ENCODE assay signal across 9 cellular contexts in the genomic region with DNA sequence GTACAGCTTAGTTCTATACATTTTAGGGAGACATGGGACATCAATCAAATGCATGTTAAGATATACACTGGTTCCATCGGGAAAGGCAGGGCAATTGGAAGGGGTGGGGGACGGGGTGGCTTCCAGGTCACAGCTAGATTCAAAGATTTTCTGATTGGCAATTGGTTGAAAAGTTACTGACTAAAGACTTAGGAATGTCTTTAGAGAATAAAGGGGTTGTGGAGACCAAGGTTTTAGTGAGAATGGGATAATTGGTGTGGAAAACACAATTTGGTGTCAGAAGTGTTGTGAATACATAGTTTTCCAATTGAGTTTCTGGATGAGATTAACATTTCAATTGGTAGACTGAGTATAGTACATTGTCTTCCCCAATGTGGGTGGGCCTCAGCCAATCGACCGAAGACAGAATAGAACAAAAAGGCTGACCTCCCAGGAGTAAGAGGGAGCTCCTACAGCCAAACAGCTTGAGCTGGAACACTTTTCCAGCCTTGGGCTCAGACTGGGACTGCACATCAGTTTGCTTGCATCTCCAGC. TPM values are rescaled to one million over a fixed set of nuclear protein-coding genes. Genes with fewer than 3 reads are reported as not detected.
DNase-seq lines count a peak whose midpoint lies in the region; ATAC-seq and TF ChIP-seq lines count a peak whose summit lies in the region.
"Had no signal": no experiment of that assay in that cellular context is flagged by ENCODE, and none has a peak within 500 bp of the region (broad histone marks: within the 10 kb centered on the region; RNA-seq: fewer than 3 reads in every experiment).

No MANE protein-coding gene starts in this region.

- DNase-seq in activated CD4-positive, alpha-beta T cell treated with anti-CD3 and anti-CD28 coated beads, Interleukin-2, amount 10 ng/mL, durations not matched to agents 7 days and 5 days, result no peak
- no peak for DNase-seq in activated CD4-positive, alpha-beta T cell treated with anti-CD3 and anti-CD28 coated beads for 4 hours
- no peak for DNase-seq in activated CD8-positive, alpha-beta T cell treated with anti-CD3 and anti-CD28 coated beads for 36 hours
- DNase-seq in occipital lobe (lab: John Stamatoyannopoulos, UW) (no peak), GM10266 (ENCODE audit: extremely low spot score) (no peak), left lung (no peak)

- no peak for TF ChIP-seq CTCF in activated CD8-positive, alpha-beta T cell treated with anti-CD3 and anti-CD28 coated beads for 36 hours (IDR thresholded peaks at IDR 0.05)
- no peak for TF ChIP-seq CTCF in GM10266 (IDR thresholded peaks at IDR 0.05; ENCODE audit: control insufficient read depth, insufficient read depth, low read depth, missing control alignments)
- TF ChIP-seq CTCF in left lung (IDR thresholded peaks at IDR 0.05), result no peak

- H3K36me3 ChIP-seq in iPS-20b (ENCODE audit: insufficient read depth, low read depth, low read length), result peaks cover 9% of the 10 kb centered on the region; the same call in 1 of the 2 replicates
- H3K36me3 ChIP-seq in skeletal muscle tissue (ENCODE audit: control insufficient read depth in 3 of 3, insufficient read depth in 3 of 3, low read length in 3 of 3), result no peaks in the 10 kb centered on the region
- H3K36me3 ChIP-seq in left lung, result peaks cover 0 to 8% of the 10 kb centered on the region in 2 donors

- H3K27ac Mint-ChIP-seq in activated CD4-positive, alpha-beta T cell treated with anti-CD3 and anti-CD28 coated beads, Interleukin-2, amount 10 ng/mL, durations not matched to agents 7 days and 5 days, result no peak overlapping the region
- no peak overlapping the region for H3K27ac Mint-ChIP-seq in activated CD8-positive, alpha-beta T cell treated with anti-CD3 and anti-CD28 coated beads for 36 hours

- H3K9me3 ChIP-seq in iPS-20b (ENCODE audit: insufficient read depth, low read depth, low read length) (no peaks in the 10 kb centered on the region; the same call in 1 of the 2 replicates), skeletal muscle tissue (ENCODE audit: control insufficient read depth in 3 of 3, low read length in 3 of 3) (no peaks in the 10 kb centered on the region), left lung (no peaks in the 10 kb centered on the region)

- peaks cover 13% of the 10 kb centered on the region for H3K4me1 Mint-ChIP-seq in activated CD4-positive, alpha-beta T cell treated with anti-CD3 and anti-CD28 coated beads, Interleukin-2, amount 10 ng/mL, durations not matched to agents 7 days and 5 days
- H3K4me1 Mint-ChIP-seq in activated CD8-positive, alpha-beta T cell treated with anti-CD3 and anti-CD28 coated beads for 36 hours (ENCODE audit: low read depth), result peaks cover 8% of the 10 kb centered on the region

- H3K27me3 Mint-ChIP-seq in activated CD4-positive, alpha-beta T cell treated with anti-CD3 and anti-CD28 coated beads, Interleukin-2, amount 10 ng/mL, durations not matched to agents 7 days and 5 days, result peaks cover 27% of the 10 kb centered on the region
- H3K27me3 Mint-ChIP-seq in activated CD8-positive, alpha-beta T cell treated with anti-CD3 and anti-CD28 coated beads for 36 hours, result peaks cover 32% of the 10 kb centered on the region

- no peak for ATAC-seq in activated CD8-positive, alpha-beta T cell treated with anti-CD3 and anti-CD28 coated beads for 36 hours
- ATAC-seq in left lung, result no peak

- POLR2A ChIA-PET in activated CD4-positive, alpha-beta T cell treated with anti-CD3 and anti-CD28 coated beads, Interleukin-2, amount 10 ng/mL, durations not matched to agents 7 days and 5 days (lab: Charles Lee), result no interaction called here
- POLR2A ChIA-PET in activated CD8-positive, alpha-beta T cell treated with anti-CD3 and anti-CD28 coated beads for 36 hours (lab: Charles Lee), result interaction anchor here (1.1 kb wide), 1 partner anchor 12 kb away, joined by 3 read pairs; no protein-coding TSS in a partner anchor

- H3K4me3 Mint-ChIP-seq in activated CD4-positive, alpha-beta T cell treated with anti-CD3 and anti-CD28 coated beads, Interleukin-2, amount 10 ng/mL, durations not matched to agents 7 days and 5 days, result peak overlapping the region; percentile 73
- peak overlapping the region; percentile 78 for H3K4me3 Mint-ChIP-seq in activated CD8-positive, alpha-beta T cell treated with anti-CD3 and anti-CD28 coated beads for 36 hours

- H3K27me3 ChIP-seq in iPS-20b (ENCODE audit: insufficient read depth, low read length), result no peaks in the 10 kb centered on the region
- H3K27me3 ChIP-seq in skeletal muscle tissue (ENCODE audit: control insufficient read depth in 3 of 3, insufficient read depth in 3 of 3, low read length in 3 of 3), result no peaks in the 10 kb centered on the region
- peaks cover 0 to 15% of the 10 kb centered on the region in 2 donors for H3K27me3 ChIP-seq in left lung

- peak overlapping the region; percentile 86 for H3K9ac ChIP-seq in iPS-20b (ENCODE audit: low read depth, low read length)
- peak overlapping the region in 1 of 3 donors; percentile 82 for H3K9ac ChIP-seq in skeletal muscle tissue (ENCODE audit: low read depth in 1 of 3, low read length in 3 of 3)

- no peaks in the 10 kb centered on the region for H3K9me3 Mint-ChIP-seq in activated CD4-positive, alpha-beta T cell treated with anti-CD3 and anti-CD28 coated beads, Interleukin-2, amount 10 ng/mL, durations not matched to agents 7 days and 5 days
- no peaks in the 10 kb centered on the region for H3K9me3 Mint-ChIP-seq in activated CD8-positive, alpha-beta T cell treated with anti-CD3 and anti-CD28 coated beads for 36 hours

- H3K4me3 ChIP-seq in iPS-20b (ENCODE audit: low read length) (peak overlapping the region; percentile 69), skeletal muscle tissue (ENCODE audit: low read length in 3 of 3) (peak overlapping the region; percentile 23 to 88 (median 83)), left lung (no peak overlapping the region)

- peaks cover 33% of the 10 kb centered on the region for H3K4me1 ChIP-seq in iPS-20b (ENCODE audit: insufficient read depth, low read length)
- H3K4me1 ChIP-seq in skeletal muscle tissue (ENCODE audit: control insufficient read depth in 3 of 3, insufficient read depth in 3 of 3, low read length in 3 of 3), result peaks cover 2 to 13% (median 4%) of the 10 kb centered on the region in 3 donors
- peaks cover 0 to 5% of the 10 kb centered on the region in 2 donors for H3K4me1 ChIP-seq in left lung

- H3K27ac ChIP-seq in iPS-20b (ENCODE audit: low read length) (no peak overlapping the region), skeletal muscle tissue (ENCODE audit: low read depth, low read length) (no peak overlapping the region), left lung (no peak overlapping the region)

- CTCF ChIA-PET in activated CD4-positive, alpha-beta T cell treated with anti-CD3 and anti-CD28 coated beads, Interleukin-2, amount 10 ng/mL, durations not matched to agents 7 days and 5 days (lab: Charles Lee), result interaction anchor here (1.0 to 1.5 kb wide), 3 partner anchors 9 to 16 kb away, joined by 3 to 4 read pairs (median 4); no protein-coding TSS in a partner anchor
- CTCF ChIA-PET in activated CD8-positive, alpha-beta T cell treated with anti-CD3 and anti-CD28 coated beads for 36 hours (lab: Charles Lee), result interaction anchor here (4.1 kb wide), 1 partner anchor 15 kb away, joined by 15 read pairs; no protein-coding TSS in a partner anchor

- H3K36me3 Mint-ChIP-seq in activated CD4-positive, alpha-beta T cell treated with anti-CD3 and anti-CD28 coated beads, Interleukin-2, amount 10 ng/mL, durations not matched to agents 7 days and 5 days (ENCODE audit: low read depth), result peaks cover 9% of the 10 kb centered on the region
- H3K36me3 Mint-ChIP-seq in activated CD8-positive, alpha-beta T cell treated with anti-CD3 and anti-CD28 coated beads for 36 hours (ENCODE audit: low read depth), result peaks cover 3% of the 10 kb centered on the region

- intact Hi-C loops in activated CD8-positive, alpha-beta T cell treated with anti-CD3 and anti-CD28 coated beads for 36 hours (cut with micrococcal nuclease), result no loop called here
- intact Hi-C loops in left lung (cut with DNase I), result no loop called here

RNA-seq across cellular contexts. Expression of a gene that starts 1.0 kb away (rescaled TPM):
- total RNA-seq in activated CD4-positive, alpha-beta T cell treated with anti-CD3 and anti-CD28 coated beads, Interleukin-2, amount 10 ng/mL, durations not matched to agents 7 days and 5 days, result under 1 TPM in 1 of 2 experiments, not detected in 1; 0.17 TPM
- not detected for total RNA-seq in activated CD8-positive, alpha-beta T cell treated with anti-CD3 and anti-CD28 coated beads for 36 hours
- total RNA-seq in skeletal muscle tissue, result 2.1 TPM
- 2.7 TPM for total RNA-seq in occipital lobe
- 1 to 10 TPM in 1 of 2 donors, under 1 TPM in 1; 0.76 to 2.6 TPM for total RNA-seq in left lung
- total RNA-seq: T-helper 2 cell treated with Interferon-gamma antibody and Interleukin-4, amounts not matched to agents 100 ng/mL and 5 ng/mL, for 36 hours had no signal

RNA-seq across cellular contexts. Expression of a gene that starts 47.6 kb away (rescaled TPM):
- 10 to 100 TPM; 20.9 to 24.9 TPM for total RNA-seq in activated CD4-positive, alpha-beta T cell treated with anti-CD3 and anti-CD28 coated beads, Interleukin-2, amount 10 ng/mL, durations not matched to agents 7 days and 5 days
- total RNA-seq in activated CD8-positive, alpha-beta T cell treated with anti-CD3 and anti-CD28 coated beads for 36 hours, result 10 to 100 TPM; 16.0 to 16.4 TPM
- 34.4 TPM for total RNA-seq in skeletal muscle tissue
- total RNA-seq in occipital lobe, result 31.4 TPM
- 10 to 100 TPM; 59.1 to 73.7 TPM for total RNA-seq in left lung

Comparison
In these comparisons a context has a peak if more than half of its experiments do, and no peak if none do; other contexts are left out.
1. H3K4me3 ChIP-seq: peak in iPS-20b (single experiment) and skeletal muscle tissue (3 of 3); none in left lung (0 of 2).